12 cellular contexts compared by ENCODE assay signal in the genomic region with DNA sequence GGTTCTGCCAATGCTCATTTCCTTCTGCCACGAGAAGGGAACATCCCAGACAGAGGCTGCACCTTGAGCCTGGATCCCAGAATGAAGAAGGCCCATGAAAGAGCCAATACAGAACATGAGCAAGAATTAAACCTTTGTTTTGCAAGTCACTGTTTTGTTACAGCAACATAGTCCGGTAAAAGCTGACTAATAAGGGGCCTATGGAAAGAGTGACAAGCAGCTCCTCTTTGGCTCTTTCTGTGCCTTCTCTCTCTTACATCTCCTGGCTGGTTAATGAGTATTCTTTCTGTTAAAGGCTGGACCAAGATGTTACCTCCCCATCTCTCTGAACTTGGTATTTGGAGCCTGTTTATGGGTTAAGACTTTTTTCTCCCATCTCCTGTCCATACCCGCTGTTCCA. TPM values are rescaled to one million over a fixed set of nuclear protein-coding genes. Genes with fewer than 3 reads are reported as not detected.
DNase-seq lines count a peak whose midpoint lies in the region; ATAC-seq and TF ChIP-seq lines count a peak whose summit lies in the region.
"Had no signal": no experiment of that assay in that cellular context is flagged by ENCODE, and none has a peak within 500 bp of the region (broad histone marks: within the 10 kb centered on the region; RNA-seq: fewer than 3 reads in every experiment).

No MANE protein-coding gene starts in this region.

- POLR2A ChIA-PET in activated CD8-positive, alpha-beta T cell treated with anti-CD3 and anti-CD28 coated beads for 36 hours (lab: Charles Lee): interaction anchor here (0.7 kb wide), 1 partner anchor 15 kb away, joined by 4 read pairs; no protein-coding TSS in a partner anchor
- POLR2A ChIA-PET in activated CD8-positive, alpha-beta T cell treated with anti-CD3 and anti-CD28 coated beads, Interleukin-2, amount 10 ng/mL, durations not matched to agents 7 days and 5 days (lab: Charles Lee): no interaction called here

- peaks cover 11% of the 10 kb centered on the region for H3K27me3 Mint-ChIP-seq in activated CD8-positive, alpha-beta T cell treated with anti-CD3 and anti-CD28 coated beads for 36 hours
- peaks cover 5% of the 10 kb centered on the region for H3K27me3 Mint-ChIP-seq in activated CD8-positive, alpha-beta T cell treated with anti-CD3 and anti-CD28 coated beads, Interleukin-2, amount 10 ng/mL, durations not matched to agents 7 days and 5 days (ENCODE audit: low read depth)
- peaks cover 5% of the 10 kb centered on the region for H3K27me3 Mint-ChIP-seq in activated naive CD8-positive, alpha-beta T cell treated with anti-CD3 and anti-CD28 coated beads, Interleukin-2, amount 50 U/mL, for 24 hours
- H3K27me3 Mint-ChIP-seq in activated naive CD8-positive, alpha-beta T cell treated with anti-CD3 and anti-CD28 coated beads for 36 hours: peaks cover 14% of the 10 kb centered on the region

- CTCF ChIA-PET in activated CD8-positive, alpha-beta T cell treated with anti-CD3 and anti-CD28 coated beads for 36 hours (lab: Charles Lee): interaction anchor here (1.1 to 1.6 kb wide), 2 partner anchors 12 to 89 kb away, joined by 3 to 5 read pairs; a partner anchor contains a TSS
- CTCF ChIA-PET in activated CD8-positive, alpha-beta T cell treated with anti-CD3 and anti-CD28 coated beads, Interleukin-2, amount 10 ng/mL, durations not matched to agents 7 days and 5 days (lab: Charles Lee): interaction anchor here (1.0 kb wide), 1 partner anchor 11 kb away, joined by 3 read pairs; a partner anchor contains a TSS

- ATAC-seq in activated CD8-positive, alpha-beta T cell treated with anti-CD3 and anti-CD28 coated beads for 36 hours: peak; percentile 49
- no peak for ATAC-seq in activated CD8-positive, alpha-beta T cell treated with anti-CD3 and anti-CD28 coated beads, Interleukin-2, amount 10 ng/mL, durations not matched to agents 7 days and 5 days
- peak; percentile 80 for ATAC-seq in activated naive CD8-positive, alpha-beta T cell treated with anti-CD3 and anti-CD28 coated beads, Interleukin-2, amount 50 U/mL, for 24 hours
- ATAC-seq in stimulated activated effector memory CD8-positive, alpha-beta T cell treated with anti-CD3 and anti-CD28 coated beads, Interleukin-12 subunit alpha, Interleukin-12 subunit beta, amount 100 ng/mL, for 72 hours: peak; percentile 68

- no peak for TF ChIP-seq CTCF in activated CD8-positive, alpha-beta T cell treated with anti-CD3 and anti-CD28 coated beads for 36 hours (IDR thresholded peaks at IDR 0.05)

- H3K27ac Mint-ChIP-seq in activated CD8-positive, alpha-beta T cell treated with anti-CD3 and anti-CD28 coated beads for 36 hours: no peak overlapping the region
- no peak overlapping the region for H3K27ac Mint-ChIP-seq in activated CD8-positive, alpha-beta T cell treated with anti-CD3 and anti-CD28 coated beads, Interleukin-2, amount 10 ng/mL, durations not matched to agents 7 days and 5 days
- H3K27ac Mint-ChIP-seq in activated naive CD8-positive, alpha-beta T cell treated with anti-CD3 and anti-CD28 coated beads, Interleukin-2, amount 50 U/mL, for 24 hours: no peak overlapping the region
- no peak overlapping the region for H3K27ac Mint-ChIP-seq in activated naive CD8-positive, alpha-beta T cell treated with anti-CD3 and anti-CD28 coated beads for 36 hours
- no peak overlapping the region for H3K27ac Mint-ChIP-seq in stimulated activated effector memory CD8-positive, alpha-beta T cell treated with anti-CD3 and anti-CD28 coated beads, Interleukin-12 subunit alpha, Interleukin-12 subunit beta, amount 100 ng/mL, for 72 hours
- H3K27ac Mint-ChIP-seq: CD4-positive, alpha-beta T cell had no signal

- no peak for DNase-seq in activated CD8-positive, alpha-beta T cell treated with anti-CD3 and anti-CD28 coated beads for 36 hours
- DNase-seq in activated CD8-positive, alpha-beta T cell treated with anti-CD3 and anti-CD28 coated beads, Interleukin-2, amount 10 ng/mL, durations not matched to agents 7 days and 5 days: no peak
- DNase-seq in activated naive CD8-positive, alpha-beta T cell treated with anti-CD3 and anti-CD28 coated beads, Interleukin-2, amount 50 U/mL, for 24 hours: no peak
- no peak for DNase-seq in activated naive CD8-positive, alpha-beta T cell treated with anti-CD3 and anti-CD28 coated beads for 36 hours
- DNase-seq in SK-MEL-5 (ENCODE audit: low read depth, low spot score) (peak; percentile 52), A172 (ENCODE audit: low spot score) (no peak)
- DNase-seq in stimulated activated effector memory CD8-positive, alpha-beta T cell treated with anti-CD3 and anti-CD28 coated beads, Interleukin-12 subunit alpha, Interleukin-12 subunit beta, amount 100 ng/mL, for 72 hours (ENCODE audit: low spot score in 2 of 2): no peak
- DNase-seq: AML-193; Caco-2; CD4-positive, alpha-beta T cell had no signal

- no peaks in the 10 kb centered on the region for H3K9me3 Mint-ChIP-seq in activated CD8-positive, alpha-beta T cell treated with anti-CD3 and anti-CD28 coated beads for 36 hours
- H3K9me3 Mint-ChIP-seq in activated CD8-positive, alpha-beta T cell treated with anti-CD3 and anti-CD28 coated beads, Interleukin-2, amount 10 ng/mL, durations not matched to agents 7 days and 5 days (ENCODE audit: insufficient read depth): no peaks in the 10 kb centered on the region
- no peaks in the 10 kb centered on the region for H3K9me3 Mint-ChIP-seq in activated naive CD8-positive, alpha-beta T cell treated with anti-CD3 and anti-CD28 coated beads, Interleukin-2, amount 50 U/mL, for 24 hours
- no peaks in the 10 kb centered on the region for H3K9me3 Mint-ChIP-seq in activated naive CD8-positive, alpha-beta T cell treated with anti-CD3 and anti-CD28 coated beads for 36 hours
- no peaks in the 10 kb centered on the region for H3K9me3 Mint-ChIP-seq in stimulated activated effector memory CD8-positive, alpha-beta T cell treated with anti-CD3 and anti-CD28 coated beads, Interleukin-12 subunit alpha, Interleukin-12 subunit beta, amount 100 ng/mL, for 72 hours
- H3K9me3 Mint-ChIP-seq: CD4-positive, alpha-beta T cell had no signal

- in situ Hi-C loops in SK-MEL-5 (cut with HindIII; ENCODE audit: low pct_unique_long_range_greater_than_20kb, low sequenced_read_pairs): no loop called here

- intact Hi-C loops in activated CD8-positive, alpha-beta T cell treated with anti-CD3 and anti-CD28 coated beads for 36 hours (cut with micrococcal nuclease): no loop called here

- H3K4me3 Mint-ChIP-seq in activated CD8-positive, alpha-beta T cell treated with anti-CD3 and anti-CD28 coated beads for 36 hours: no peak overlapping the region
- no peak overlapping the region for H3K4me3 Mint-ChIP-seq in activated CD8-positive, alpha-beta T cell treated with anti-CD3 and anti-CD28 coated beads, Interleukin-2, amount 10 ng/mL, durations not matched to agents 7 days and 5 days
- H3K4me3 Mint-ChIP-seq in activated naive CD8-positive, alpha-beta T cell treated with anti-CD3 and anti-CD28 coated beads, Interleukin-2, amount 50 U/mL, for 24 hours: no peak overlapping the region
- H3K4me3 Mint-ChIP-seq in activated naive CD8-positive, alpha-beta T cell treated with anti-CD3 and anti-CD28 coated beads for 36 hours: no peak overlapping the region
- H3K4me3 Mint-ChIP-seq in stimulated activated effector memory CD8-positive, alpha-beta T cell treated with anti-CD3 and anti-CD28 coated beads, Interleukin-12 subunit alpha, Interleukin-12 subunit beta, amount 100 ng/mL, for 72 hours: no peak overlapping the region
- H3K4me3 Mint-ChIP-seq: CD4-positive, alpha-beta T cell had no signal

- no peaks in the 10 kb centered on the region for H3K36me3 Mint-ChIP-seq in activated CD8-positive, alpha-beta T cell treated with anti-CD3 and anti-CD28 coated beads for 36 hours (ENCODE audit: low read depth)
- no peaks in the 10 kb centered on the region for H3K36me3 Mint-ChIP-seq in activated CD8-positive, alpha-beta T cell treated with anti-CD3 and anti-CD28 coated beads, Interleukin-2, amount 10 ng/mL, durations not matched to agents 7 days and 5 days (ENCODE audit: low read depth)
- H3K36me3 Mint-ChIP-seq in activated naive CD8-positive, alpha-beta T cell treated with anti-CD3 and anti-CD28 coated beads, Interleukin-2, amount 50 U/mL, for 24 hours (ENCODE audit: low read depth): no peaks in the 10 kb centered on the region
- no peaks in the 10 kb centered on the region for H3K36me3 Mint-ChIP-seq in activated naive CD8-positive, alpha-beta T cell treated with anti-CD3 and anti-CD28 coated beads for 36 hours
- no peaks in the 10 kb centered on the region for H3K36me3 Mint-ChIP-seq in stimulated activated effector memory CD8-positive, alpha-beta T cell treated with anti-CD3 and anti-CD28 coated beads, Interleukin-12 subunit alpha, Interleukin-12 subunit beta, amount 100 ng/mL, for 72 hours

- H3K4me1 Mint-ChIP-seq in activated CD8-positive, alpha-beta T cell treated with anti-CD3 and anti-CD28 coated beads for 36 hours (ENCODE audit: low read depth): peaks cover 3% of the 10 kb centered on the region
- no peaks in the 10 kb centered on the region for H3K4me1 Mint-ChIP-seq in activated CD8-positive, alpha-beta T cell treated with anti-CD3 and anti-CD28 coated beads, Interleukin-2, amount 10 ng/mL, durations not matched to agents 7 days and 5 days (ENCODE audit: low read depth)
- peaks cover 3% of the 10 kb centered on the region for H3K4me1 Mint-ChIP-seq in activated naive CD8-positive, alpha-beta T cell treated with anti-CD3 and anti-CD28 coated beads, Interleukin-2, amount 50 U/mL, for 24 hours
- no peaks in the 10 kb centered on the region for H3K4me1 Mint-ChIP-seq in activated naive CD8-positive, alpha-beta T cell treated with anti-CD3 and anti-CD28 coated beads for 36 hours
- H3K4me1 Mint-ChIP-seq in stimulated activated effector memory CD8-positive, alpha-beta T cell treated with anti-CD3 and anti-CD28 coated beads, Interleukin-12 subunit alpha, Interleukin-12 subunit beta, amount 100 ng/mL, for 72 hours: no peaks in the 10 kb centered on the region

RNA-seq across cellular contexts. Expression of a gene that starts 10.8 kb away (rescaled TPM):
- not detected for total RNA-seq in activated CD8-positive, alpha-beta T cell treated with anti-CD3 and anti-CD28 coated beads for 36 hours
- under 1 TPM; 0.16 to 0.18 TPM for total RNA-seq in activated CD8-positive, alpha-beta T cell treated with anti-CD3 and anti-CD28 coated beads, Interleukin-2, amount 10 ng/mL, durations not matched to agents 7 days and 5 days
- under 1 TPM in 1 of 2 experiments, not detected in 1; 0.18 TPM for total RNA-seq in activated naive CD8-positive, alpha-beta T cell treated with anti-CD3 and anti-CD28 coated beads for 36 hours
- not detected in 2 replicates for total RNA-seq in SK-MEL-5 (2014; rRNA removed; shearing (Covaris generic))
- polyA plus RNA-seq in SK-MEL-5 (2015; cell fraction: cytosol; rRNA removed): 0.33 TPM in 1 of 2 replicates, not detected in the other
- not detected in 2 replicates for polyA plus RNA-seq in SK-MEL-5 (2015; cell fraction: nucleus; rRNA removed)
- total RNA-seq in A172 (2014; rRNA removed; shearing (Covaris generic)): not detected in 2 replicates
- total RNA-seq: CD4-positive, alpha-beta T cell; HT-29 had no signal
- polyA plus RNA-seq: BJ had no signal

RNA-seq across cellular contexts. Expression of a gene that starts 50.5 kb away (rescaled TPM):
- 10 to 100 TPM; 40.4 to 43.8 TPM for total RNA-seq in activated CD8-positive, alpha-beta T cell treated with anti-CD3 and anti-CD28 coated beads for 36 hours
- 10 to 100 TPM; 34.1 to 36.6 TPM for total RNA-seq in activated CD8-positive, alpha-beta T cell treated with anti-CD3 and anti-CD28 coated beads, Interleukin-2, amount 10 ng/mL, durations not matched to agents 7 days and 5 days
- total RNA-seq in activated naive CD8-positive, alpha-beta T cell treated with anti-CD3 and anti-CD28 coated beads for 36 hours: 10 to 100 TPM; 46.3 to 51.5 TPM
- total RNA-seq in SK-MEL-5 (2014; rRNA removed; shearing (Covaris generic)): 32.1 and 36.2 TPM in 2 replicates
- 28.3 and 39.2 TPM in 2 replicates for polyA plus RNA-seq in SK-MEL-5 (2015; cell fraction: cytosol; rRNA removed)
- polyA plus RNA-seq in SK-MEL-5 (2015; cell fraction: nucleus; rRNA removed): 61.2 and 68.8 TPM in 2 replicates
- total RNA-seq in A172 (2014; rRNA removed; shearing (Covaris generic)): 69.5 and 72.6 TPM in 2 replicates
